1 cellular context compared by ENCODE assay signal in genomic region chr15:95326689-95327525, GRCh38.
A peak's percentile ranks its signal among the peaks of the same experiment; 100 is the strongest.
TF ChIP-seq lines count a peak whose summit lies in the region.

No MANE protein-coding gene starts in this region.

TF ChIP-seq in H1, 55 proteins besides CTCF, POLR2A, EP300 and RAD21 (continued from another document):
- TF ChIP-seq E2F6 (IDR thresholded peaks at IDR 0.05) (peak; percentile 79), MAX (IDR thresholded peaks at IDR 0.05) (peak; percentile 87), CHD1 (IDR thresholded peaks at IDR 0.05; ENCODE audit: low read depth, low read length) (no peak), HDAC6 (IDR thresholded peaks at IDR 0.05; ENCODE audit: low read depth, low read length) (no peak), CTBP2 (IDR thresholded peaks at IDR 0.05; ENCODE audit: borderline replicate concordance, insufficient read depth, insufficient read length, low read length) (no peak), KDM4A (IDR thresholded peaks at IDR 0.05; ENCODE audit: low read depth, low read length, severe bottlenecking) (peak; percentile 52), CEBPB (IDR thresholded peaks at IDR 0.05; ENCODE audit: low read depth, low read length) (no peak), SUZ12 (IDR thresholded peaks at IDR 0.05; ENCODE audit: low read length) (peak; percentile 55; the same call in 1 of the 2 replicates), TCF12 (IDR thresholded peaks at IDR 0.05; ENCODE audit: low read depth, low read length) (no peak), SP1 (IDR thresholded peaks at IDR 0.05; ENCODE audit: low read depth, low read length) (no peak), BACH1 (IDR thresholded peaks at IDR 0.05; ENCODE audit: low read length) (no peak), RFX5 (IDR thresholded peaks at IDR 0.05; ENCODE audit: borderline replicate concordance, low read depth, low read length) (no peak), NANOG (IDR thresholded peaks at IDR 0.05; ENCODE audit: insufficient read depth, low read depth, low read length, poor library complexity, severe bottlenecking) (no peak), SIX5 (IDR thresholded peaks at IDR 0.05; ENCODE audit: low read depth, low read length) (no peak), FOSL1 (IDR thresholded peaks at IDR 0.05; ENCODE audit: insufficient read depth, low read depth, low read length) (no peak), SP4 (IDR thresholded peaks at IDR 0.05; ENCODE audit: low read length) (no peak), CHD2 (IDR thresholded peaks at IDR 0.05; ENCODE audit: low read length) (no peak), KDM1A (IDR thresholded peaks at IDR 0.05; ENCODE audit: borderline replicate concordance, low read length) (no peak), ATF3 (IDR thresholded peaks at IDR 0.05; ENCODE audit: insufficient read depth, low read depth, low read length) (no peak), TAF7 (optimal IDR thresholded peaks at IDR 0.05; ENCODE audit: borderline replicate concordance, low read depth, low read length) (no peak), SRF (IDR thresholded peaks at IDR 0.05; ENCODE audit: low read depth, low read length) (no peak), BRCA1 (IDR thresholded peaks at IDR 0.05; ENCODE audit: low read depth, low read length) (no peak), TBP (IDR thresholded peaks at IDR 0.05; ENCODE audit: low read depth, low read length) (peak; percentile 28; the same call in 1 of the 2 replicates)
